Comparison of ENCODE assay signal across 12 cellular contexts in the genomic region with DNA sequence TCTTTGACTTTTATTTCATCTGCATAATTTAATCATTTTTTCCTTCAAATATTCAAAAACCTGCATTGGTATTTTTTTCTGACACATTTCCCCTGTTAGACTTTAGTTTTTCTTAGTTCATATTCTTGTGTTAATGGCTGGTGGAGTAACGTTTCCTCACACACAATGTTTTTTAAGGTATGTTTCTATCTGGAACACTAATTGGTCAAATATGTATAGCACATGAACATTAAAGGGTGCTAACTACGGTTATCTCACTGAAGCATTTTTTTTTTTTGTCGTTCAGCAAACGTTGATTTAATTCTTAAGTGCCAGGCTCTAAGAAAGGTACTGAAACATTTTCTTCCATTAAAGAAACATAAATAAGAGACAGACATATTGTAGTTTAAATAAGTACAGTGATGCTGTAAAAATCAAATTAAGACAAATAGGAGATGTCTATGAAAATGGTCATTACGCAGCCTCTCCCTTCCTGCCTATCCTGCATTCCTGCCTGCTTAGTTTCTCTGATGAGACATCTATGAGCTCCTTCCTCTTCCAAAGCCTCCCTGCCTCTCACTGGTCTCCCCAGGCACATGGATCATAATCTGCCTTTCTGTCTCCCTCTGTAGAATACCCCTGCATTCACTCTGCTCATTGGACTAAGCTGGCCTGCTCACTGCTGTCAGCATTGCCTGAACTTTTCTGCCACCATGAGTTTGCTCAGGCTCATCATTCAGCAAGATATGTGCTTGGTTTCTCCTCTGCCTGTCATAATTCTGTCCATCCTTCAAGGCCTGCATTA.
A peak's percentile ranks its signal among the peaks of the same experiment; 100 is the strongest.
DNase-seq lines count a peak whose midpoint lies in the region; ATAC-seq, FAIRE-seq and TF ChIP-seq lines count a peak whose summit lies in the region.
"Had no signal": no experiment of that assay in that cellular context is flagged by ENCODE, and none has a peak within 500 bp of the region (broad histone marks: within the 10 kb centered on the region; RNA-seq: fewer than 3 reads in every experiment).

No MANE protein-coding gene starts in this region.

- H3K79me1 ChIP-seq in mesendoderm (ENCODE audit: low read length), result no peaks in the 10 kb centered on the region

- H3K9ac ChIP-seq in mesendoderm (ENCODE audit: low read length), result no peak overlapping the region

- H2BK5ac ChIP-seq in mesendoderm (ENCODE audit: low read length), result no peak overlapping the region

- H3K4me2 ChIP-seq in mesendoderm (ENCODE audit: low read length), result no peak overlapping the region

- no peak overlapping the region for H3K56ac ChIP-seq in mesendoderm (ENCODE audit: low read length)

- H4K8ac ChIP-seq in mesendoderm (ENCODE audit: low read depth, low read length), result no peak overlapping the region

- no peak overlapping the region for H3K27ac ChIP-seq in mesendoderm (ENCODE audit: low read depth, low read length)

- H3K27me3 ChIP-seq in bronchial epithelial cell (ENCODE audit: control insufficient read depth, insufficient read depth, low read length), result no peaks in the 10 kb centered on the region
- no peaks in the 10 kb centered on the region for H3K27me3 ChIP-seq in mesendoderm (ENCODE audit: insufficient read depth, low read length, poor library complexity)

- H3K36me3 ChIP-seq in bronchial epithelial cell (ENCODE audit: control insufficient read depth, insufficient read depth, low read length) (no peaks in the 10 kb centered on the region), mesendoderm (ENCODE audit: control insufficient read depth, insufficient read depth, low read length) (no peaks in the 10 kb centered on the region)

- ATAC-seq in GM18498 (IDR thresholded peaks at IDR 0.05; ENCODE audit: unreplicated experiment) (no peak), GM18511 (IDR thresholded peaks at IDR 0.05; ENCODE audit: unreplicated experiment) (no peak), GM19395 (IDR thresholded peaks at IDR 0.05; ENCODE audit: unreplicated experiment) (no peak), HG03521 (IDR thresholded peaks at IDR 0.05; ENCODE audit: unreplicated experiment) (no peak)

- no peak overlapping the region for H2BK120ac ChIP-seq in mesendoderm (ENCODE audit: low read depth, low read length)

- no peak for DNase-seq in D721Med (ENCODE audit: insufficient read length, low spot score)
- peak; percentile 20 for DNase-seq in LoVo (ENCODE audit: low spot score)
- DNase-seq in bronchial epithelial cell (ENCODE audit: low read depth), result peak; percentile 97
- peak; percentile 66 for DNase-seq in mesendoderm
- DNase-seq: GF-D8; NCI-H2171 treated with DMSO at 0.1 percent for 48 hours; posterior cingulate gyrus; stimulated activated CD8-positive, alpha-beta memory T cell treated with anti-CD3 and anti-CD28 coated beads, Interleukin-4, amount 100 ng/mL, for 48 hours had no signal

- H2AK5ac ChIP-seq in mesendoderm (ENCODE audit: low read length), result no peak overlapping the region

- peaks cover 3% of the 10 kb centered on the region for H3K4me1 ChIP-seq in mesendoderm (ENCODE audit: control insufficient read depth, low read depth, low read length)

- no CpG with 5 or more reads among the region's 5 CpGs for WGBS in mesendoderm (ENCODE audit: extremely low coverage, insufficient coverage, low lambda C conversion rate)

- TF ChIP-seq CTCF in D721Med (IDR thresholded peaks at IDR 0.05; ENCODE audit: insufficient read depth, missing control alignments) (peak; percentile 41), bronchial epithelial cell (IDR thresholded peaks at IDR 0.05; ENCODE audit: insufficient read depth, low read length, severe bottlenecking) (no peak)

- H3K79me2 ChIP-seq in mesendoderm (ENCODE audit: control insufficient read depth, insufficient read depth, low read length), result no peaks in the 10 kb centered on the region

- no peak overlapping the region for H4K5ac ChIP-seq in mesendoderm (ENCODE audit: low read length)

- no peak overlapping the region for H3K18ac ChIP-seq in mesendoderm (ENCODE audit: low read length)

- no peak overlapping the region for H3K23ac ChIP-seq in mesendoderm (ENCODE audit: low read length)

- H2BK15ac ChIP-seq in mesendoderm (replicated peaks; ENCODE audit: low read depth), result no peak overlapping the region

- H3K4ac ChIP-seq in mesendoderm (ENCODE audit: low read depth, low read length), result no peak overlapping the region

- no peak for FAIRE-seq in D721Med (lab: Jason Lieb, UNC)
- FAIRE-seq in bronchial epithelial cell (lab: Jason Lieb, UNC), result peak; percentile 98

- H3K4me3 ChIP-seq in bronchial epithelial cell (ENCODE audit: low read depth, low read length), result no peak overlapping the region
- no peak overlapping the region for H3K4me3 ChIP-seq in mesendoderm (ENCODE audit: low read length)
